Comparison of ENCODE assay signal across 23 cellular contexts in genomic region chr7:66331883-66332282, GRCh38.
"Had no signal": no experiment of that assay in that cellular context is flagged by ENCODE, and none has a peak within 500 bp of the region (broad histone marks: within the 10 kb centered on the region; RNA-seq: fewer than 3 reads in every experiment).

No MANE protein-coding gene starts in this region.

- H3K27me3 Mint-ChIP-seq: naive thymus-derived CD8-positive, alpha-beta T cell; progenitor cell of endocrine pancreas; stimulated activated naive CD8-positive, alpha-beta T cell treated with anti-CD3 and anti-CD28 coated beads, Interleukin-15, amount 100 ng/mL, for 72 hours had no signal

- H2AFZ ChIP-seq: parathyroid adenoma had no signal

- H3K36me3 ChIP-seq: gastrocnemius medialis, left lung, neutrophil, right lobe of liver, thyroid gland, vagina had no signal

- H3K4me3 Mint-ChIP-seq: naive thymus-derived CD8-positive, alpha-beta T cell; neural crest cell; stimulated activated naive CD8-positive, alpha-beta T cell treated with anti-CD3 and anti-CD28 coated beads, Interleukin-15, amount 100 ng/mL, for 72 hours had no signal

- H3K27ac ChIP-seq: dorsolateral prefrontal cortex, neutrophil, parathyroid adenoma had no signal

- H3K27ac Mint-ChIP-seq: naive thymus-derived CD8-positive, alpha-beta T cell; progenitor cell of endocrine pancreas; stimulated activated naive CD8-positive, alpha-beta T cell treated with anti-CD3 and anti-CD28 coated beads, Interleukin-15, amount 100 ng/mL, for 72 hours had no signal

- H3K4me1 Mint-ChIP-seq: naive thymus-derived CD8-positive, alpha-beta T cell; neural crest cell; stimulated activated naive CD8-positive, alpha-beta T cell treated with anti-CD3 and anti-CD28 coated beads, Interleukin-15, amount 100 ng/mL, for 72 hours had no signal

- H3K27me3 ChIP-seq: dorsolateral prefrontal cortex, gastrocnemius medialis, left lung, neutrophil, right lobe of liver, thyroid gland, vagina had no signal

- DNase-seq: dorsolateral prefrontal cortex; effector CD4-positive, alpha-beta T cell; gastrocnemius medialis; head of caudate nucleus; left cardiac atrium; left lung; mesendoderm; naive thymus-derived CD8-positive, alpha-beta T cell; right lobe of liver; small intestine; stimulated activated CD4-positive, alpha-beta T cell treated with anti-CD3 and anti-CD28 coated beads, Interleukin-12 subunit alpha, Interleukin-12 subunit beta, amount 100 ng/mL, for 4 hours; stimulated activated CD4-positive, alpha-beta T cell treated with anti-CD3 and anti-CD28 coated beads, Interleukin-1b, Interleukin-23, amount 100 ng/mL, for 48 hours; stimulated activated CD4-positive, alpha-beta T cell treated with anti-CD3 and anti-CD28 coated beads, Interleukin-4, amount 100 ng/mL, for 1 hour; stimulated activated CD8-positive, alpha-beta memory T cell treated with anti-CD3 and anti-CD28 coated beads, Interleukin-4, amount 100 ng/mL, for 48 hours; stimulated activated naive CD4-positive, alpha-beta T cell; stimulated activated naive CD8-positive, alpha-beta T cell treated with anti-CD3 and anti-CD28 coated beads, Interleukin-15, amount 100 ng/mL, for 72 hours; thyroid gland; trophoblast cell had no signal

- H3K4me3 ChIP-seq: dorsolateral prefrontal cortex, gastrocnemius medialis, left lung, right lobe of liver, thyroid gland, vagina had no signal

- H3K9me3 ChIP-seq: gastrocnemius medialis, thyroid gland, vagina had no signal

- ATAC-seq: left lung; naive thymus-derived CD8-positive, alpha-beta T cell; right lobe of liver; stimulated activated naive CD8-positive, alpha-beta T cell treated with anti-CD3 and anti-CD28 coated beads, Interleukin-15, amount 100 ng/mL, for 72 hours had no signal

- H3K4me1 ChIP-seq: parathyroid adenoma had no signal

- H3K79me2 ChIP-seq: parathyroid adenoma had no signal

- H3K9ac ChIP-seq: parathyroid adenoma had no signal
